In the genomic region with DNA sequence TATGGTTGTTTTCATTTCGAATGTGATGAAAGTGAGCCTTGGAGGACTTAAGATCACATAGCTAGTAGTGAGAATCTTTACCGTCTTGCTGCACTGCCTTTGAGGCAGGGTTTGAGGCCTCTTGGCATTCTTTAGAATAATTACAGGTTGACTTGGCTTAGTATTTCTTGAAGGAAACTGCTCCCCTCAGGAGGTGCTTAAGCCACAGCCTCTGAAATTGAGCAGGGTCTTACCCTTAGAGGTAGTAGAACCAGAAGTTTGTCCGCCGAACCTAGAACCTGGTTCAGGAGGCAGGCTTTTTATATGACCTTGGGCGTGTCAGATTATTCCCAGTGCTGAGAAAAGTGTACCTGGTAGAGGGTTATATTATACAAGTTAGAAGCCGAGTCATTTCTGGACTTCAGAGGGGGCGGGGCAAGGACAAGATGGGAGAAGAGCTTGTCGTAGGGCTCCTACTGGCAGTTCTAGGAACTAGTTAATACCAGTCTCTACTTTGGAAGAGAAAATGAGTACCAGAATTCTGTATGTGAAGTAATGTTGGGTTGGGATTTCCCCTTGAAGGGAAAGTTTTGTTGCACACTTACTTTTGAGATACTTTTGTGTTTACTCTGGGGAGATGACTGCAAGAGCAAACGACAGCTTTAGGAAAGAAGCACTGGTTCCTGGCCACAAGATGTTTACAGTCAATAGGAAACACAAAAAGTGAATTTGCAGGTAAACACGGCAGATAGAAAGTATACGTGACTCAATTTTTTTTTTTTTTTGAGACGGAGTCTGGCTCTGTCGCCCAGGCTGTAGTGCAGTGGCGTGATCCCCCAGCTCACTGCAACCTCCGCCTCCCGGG, we compare ENCODE assay signal across 8 cellular contexts.
DNase-seq lines count a peak whose midpoint lies in the region; ATAC-seq and TF ChIP-seq lines count a peak whose summit lies in the region.

No MANE protein-coding gene starts in this region.

- ATAC-seq in GM19463 (IDR thresholded peaks at IDR 0.05; ENCODE audit: unreplicated experiment) (peak; percentile 36), HG03571 (IDR thresholded peaks at IDR 0.05; ENCODE audit: unreplicated experiment) (peak; percentile 33)

- peak overlapping the region; percentile 70 for H3K4me3 ChIP-seq in SU-DHL-6 (ENCODE audit: insufficient read depth, low read length, poor library complexity, severe bottlenecking)

- H2AFZ ChIP-seq in SU-DHL-6 (ENCODE audit: low read depth, low read length, severe bottlenecking): no peak overlapping the region

- H3K27ac ChIP-seq in SU-DHL-6 (ENCODE audit: low read depth, low read length): peak overlapping the region; percentile 33

- DNase-seq in COR-L47 (lab: John Stamatoyannopoulos, UW): peak; percentile 31
- DNase-seq in amniotic stem cell (lab: John Stamatoyannopoulos, UW): peak; percentile 65
- peak; percentile 48 for DNase-seq in iPS-NIHi11 (ENCODE audit: low spot score)
- peak; percentile 89 for DNase-seq in stimulated activated CD4-positive, alpha-beta T cell treated with anti-CD3 and anti-CD28 coated beads, Interleukin-15, amount 100 ng/mL, for 24 hours
- DNase-seq in putamen (ENCODE audit: low spot score): no peak

- H3K4me2 ChIP-seq in SU-DHL-6 (ENCODE audit: low read depth, low read length, poor library complexity, severe bottlenecking): peak overlapping the region; percentile 83

- no peaks in the 10 kb centered on the region for H3K9me3 ChIP-seq in SU-DHL-6 (ENCODE audit: insufficient read depth, low read length)

- H3K9ac ChIP-seq in SU-DHL-6 (ENCODE audit: low read length): peak overlapping the region; percentile 73

- H3K36me3 ChIP-seq in SU-DHL-6 (ENCODE audit: low read length): peaks cover 14% of the 10 kb centered on the region; the same call in 1 of the 2 replicates

- H4K20me1 ChIP-seq in SU-DHL-6 (ENCODE audit: low read depth, low read length): peaks cover 18% of the 10 kb centered on the region

- TF ChIP-seq CTCF in SU-DHL-6 (IDR thresholded peaks at IDR 0.05; ENCODE audit: insufficient read depth, low read length, poor library complexity, severe bottlenecking): no peak

- no peaks in the 10 kb centered on the region for H3K9me2 ChIP-seq in SU-DHL-6 (replicated peaks; ENCODE audit: insufficient read depth, low read length)

- no peaks in the 10 kb centered on the region for H3K27me3 ChIP-seq in SU-DHL-6 (ENCODE audit: low read length)

- H3K79me2 ChIP-seq in SU-DHL-6 (ENCODE audit: insufficient read depth, low read length): peaks cover 56% of the 10 kb centered on the region

- H3F3A ChIP-seq in SU-DHL-6 (ENCODE audit: insufficient read depth): no peaks in the 10 kb centered on the region; the same call in 1 of the 2 replicates
